ENCODE assay signal across 1 cellular context in genomic region chr4:6962211-6963041, GRCh38.
TF ChIP-seq lines count a peak whose summit lies in the region.

No MANE protein-coding gene starts in this region.

TF ChIP-seq in H1, 55 proteins besides CTCF, POLR2A, EP300 and RAD21 (continued from another document):
- TF ChIP-seq YY1 (IDR thresholded peaks at IDR 0.05; ENCODE audit: low read depth, low read length) (no peak), TEAD4 (IDR thresholded peaks at IDR 0.05; ENCODE audit: low read depth, low read length) (0 out of 2 replicates have a peak, but pooled peaks have one; percentile 9), SIRT6 (IDR thresholded peaks at IDR 0.05; ENCODE audit: low read length) (no peak), RBBP5 (IDR thresholded peaks at IDR 0.05; ENCODE audit: borderline replicate concordance, low read depth, low read length) (peak; percentile 67; the same call in 1 of the 2 replicates), CEBPB (IDR thresholded peaks at IDR 0.05; ENCODE audit: low read depth, low read length) (no peak), SUZ12 (IDR thresholded peaks at IDR 0.05; ENCODE audit: low read length) (no peak)
